Comparison of ENCODE assay signal across 16 cellular contexts in the genomic region with DNA sequence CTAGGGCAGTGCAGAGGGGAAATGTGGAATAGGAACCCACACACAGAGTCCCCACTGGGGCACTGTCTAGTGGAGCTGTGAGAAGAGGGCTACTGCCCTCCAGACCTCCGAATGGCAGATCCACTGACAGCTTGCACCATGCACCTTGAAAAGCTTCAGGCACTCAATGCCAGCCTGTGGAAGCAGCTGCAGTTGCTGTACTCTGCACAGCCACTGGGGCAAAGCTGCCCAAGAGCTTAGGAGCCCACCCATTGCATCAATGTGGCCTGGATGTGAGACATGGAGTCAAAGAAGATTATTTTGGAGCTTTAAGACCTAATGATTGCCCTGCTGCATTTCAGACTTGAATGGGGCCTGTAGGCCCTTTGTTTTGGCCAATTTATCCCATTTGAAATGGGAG. TPM values are rescaled to one million over a fixed set of nuclear protein-coding genes. Genes with fewer than 3 reads are reported as not detected.
DNase-seq lines count a peak whose midpoint lies in the region; ATAC-seq and TF ChIP-seq lines count a peak whose summit lies in the region.
"Had no signal": no experiment of that assay in that cellular context is flagged by ENCODE, and none has a peak within 500 bp of the region (broad histone marks: within the 10 kb centered on the region; RNA-seq: fewer than 3 reads in every experiment).

No MANE protein-coding gene starts in this region.

- TF ChIP-seq CTCF in 22Rv1 (IDR thresholded peaks at IDR 0.05) (0 out of 2 replicates have a peak, but pooled peaks have one; percentile 4), DND-41 (IDR thresholded peaks at IDR 0.05; ENCODE audit: borderline replicate concordance, extremely low read depth, low read length, poor library complexity, severe bottlenecking) (peak; percentile 25), RWPE2 (IDR thresholded peaks at IDR 0.05; ENCODE audit: poor library complexity, severe bottlenecking) (no peak), foreskin keratinocyte (conservative IDR thresholded peaks at IDR 0.05) (no peak)

- H3K27me3 ChIP-seq in DND-41 (ENCODE audit: insufficient read depth, low read length, poor library complexity) (no peaks in the 10 kb centered on the region), RWPE2 (ENCODE audit: insufficient read depth, poor library complexity, severe bottlenecking) (peaks cover 8% of the 10 kb centered on the region), foreskin keratinocyte (peaks cover 12% of the 10 kb centered on the region)
- H3K27me3 ChIP-seq: BLaER1 had no signal

- H3K4me1 ChIP-seq in DND-41 (ENCODE audit: insufficient read depth, low read length) (no peaks in the 10 kb centered on the region), RWPE2 (ENCODE audit: insufficient read depth, poor library complexity, severe bottlenecking) (no peaks in the 10 kb centered on the region), foreskin keratinocyte (no peaks in the 10 kb centered on the region)
- H3K4me1 ChIP-seq: BLaER1, Caco-2 had no signal

- H3K79me2 ChIP-seq in DND-41 (ENCODE audit: insufficient read depth, low read length), result no peaks in the 10 kb centered on the region

- no peaks in the 10 kb centered on the region for H4K20me1 ChIP-seq in DND-41 (ENCODE audit: insufficient read depth, low read length)
- H4K20me1 ChIP-seq: BLaER1 had no signal

- no peak overlapping the region for H3K4me3 ChIP-seq in DND-41 (ENCODE audit: low read depth in 1 of 2, low read length in 2 of 2)
- no peak overlapping the region for H3K4me3 ChIP-seq in RWPE2 (ENCODE audit: severe bottlenecking)
- H3K4me3 ChIP-seq: BLaER1, GM12878 had no signal

- no peak overlapping the region for H3K27ac ChIP-seq in 22Rv1
- no peak overlapping the region for H3K27ac ChIP-seq in DND-41 (ENCODE audit: low read length)
- H3K27ac ChIP-seq in RWPE2 (ENCODE audit: poor library complexity, severe bottlenecking), result no peak overlapping the region
- H3K27ac ChIP-seq in foreskin keratinocyte, result no peak overlapping the region
- H3K27ac ChIP-seq: BLaER1 had no signal

- no peak overlapping the region for H2AFZ ChIP-seq in DND-41 (ENCODE audit: low read depth, low read length)

- no peak overlapping the region for H3K9ac ChIP-seq in DND-41 (ENCODE audit: low read depth, low read length)
- H3K9ac ChIP-seq: BLaER1 had no signal

- no peak for ATAC-seq in DND-41 (ENCODE audit: insufficient read depth, low read depth)
- peak; percentile 29; the same call in 1 of the 3 replicates for ATAC-seq in RWPE2 (ENCODE audit: low read depth)
- ATAC-seq in foreskin keratinocyte, result peak; percentile 41
- ATAC-seq: GM12878 had no signal

- no peaks in the 10 kb centered on the region for H3K36me3 ChIP-seq in DND-41 (ENCODE audit: insufficient read depth, low read length)
- H3K36me3 ChIP-seq in RWPE2 (ENCODE audit: low read depth), result no peaks in the 10 kb centered on the region
- H3K36me3 ChIP-seq: BLaER1 had no signal

- H3K4me2 ChIP-seq in DND-41 (ENCODE audit: insufficient read depth, low read length), result no peak overlapping the region
- H3K4me2 ChIP-seq: BLaER1 had no signal

- peaks cover 11% of the 10 kb centered on the region for H3K9me3 ChIP-seq in DND-41 (ENCODE audit: insufficient read depth, low read length, severe bottlenecking)
- H3K9me3 ChIP-seq in RWPE2 (ENCODE audit: severe bottlenecking), result peaks cover 9% of the 10 kb centered on the region
- H3K9me3 ChIP-seq: Caco-2 had no signal

- DNase-seq in DND-41, result no peak
- DNase-seq in RWPE2 (ENCODE audit: low spot score), result no peak
- no peak for DNase-seq in foreskin keratinocyte
- DNase-seq in NCI-H1417 (lab: John Stamatoyannopoulos, UW), result no peak
- DNase-seq in cortex of kidney (lab: John Stamatoyannopoulos, UW), result no peak
- DNase-seq in AML-193 (lab: John Stamatoyannopoulos, UW), result no peak
- DNase-seq: Caco-2; CD8-positive, alpha-beta memory T cell; DMS79 treated with DMSO at 0.1 percent for 48 hours; GDM1; GOT3; H9; KG1 had no signal

RNA-seq across cellular contexts. Expression of a gene that starts 21.7 kb away (rescaled TPM):
- total RNA-seq in foreskin keratinocyte, result 5.0 and 7.4 TPM in 2 replicates
- polyA plus RNA-seq in foreskin keratinocyte, result 2.4 and 3.7 TPM in 2 replicates

Comparison
In these comparisons a context has a peak if more than half of its experiments do, and no peak if none do; other contexts are left out.
1. CTCF ChIP-seq: peak in 22Rv1 (single experiment) and DND-41 (single experiment); none in RWPE2 (single experiment) and foreskin keratinocyte (single experiment).